8 cellular contexts compared by ENCODE assay signal in genomic region chr10:61752111-61753011, GRCh38.
A peak's percentile ranks its signal among the peaks of the same experiment; 100 is the strongest.
DNase-seq lines count a peak whose midpoint lies in the region; ATAC-seq and TF ChIP-seq lines count a peak whose summit lies in the region.

No MANE protein-coding gene starts in this region.

- no peaks in the 10 kb centered on the region for H3K27me3 Mint-ChIP-seq in activated CD4-positive, alpha-beta T cell treated with anti-CD3 and anti-CD28 coated beads, Interleukin-2, amount 10 ng/mL, durations not matched to agents 7 days and 5 days
- H3K27me3 Mint-ChIP-seq in activated CD8-positive, alpha-beta T cell treated with anti-CD3 and anti-CD28 coated beads for 36 hours: no peaks in the 10 kb centered on the region

- intact Hi-C loops in activated CD8-positive, alpha-beta T cell treated with anti-CD3 and anti-CD28 coated beads for 36 hours (cut with micrococcal nuclease): loop anchor here (5.0 kb wide), 1 partner anchor 60 kb away; no protein-coding TSS in a partner anchor

- ATAC-seq in HG03175 (IDR thresholded peaks at IDR 0.05; ENCODE audit: unreplicated experiment) (peak; percentile 63), left lobe of liver (peak; percentile 14)
- peak; percentile 41 for ATAC-seq in activated CD8-positive, alpha-beta T cell treated with anti-CD3 and anti-CD28 coated beads for 36 hours

- H3K4me3 Mint-ChIP-seq in activated CD4-positive, alpha-beta T cell treated with anti-CD3 and anti-CD28 coated beads, Interleukin-2, amount 10 ng/mL, durations not matched to agents 7 days and 5 days: peak overlapping the region; percentile 32
- no peak overlapping the region for H3K4me3 Mint-ChIP-seq in activated CD8-positive, alpha-beta T cell treated with anti-CD3 and anti-CD28 coated beads for 36 hours

- peaks cover 28% of the 10 kb centered on the region for H3K4me1 Mint-ChIP-seq in activated CD4-positive, alpha-beta T cell treated with anti-CD3 and anti-CD28 coated beads, Interleukin-2, amount 10 ng/mL, durations not matched to agents 7 days and 5 days
- peaks cover 28% of the 10 kb centered on the region for H3K4me1 Mint-ChIP-seq in activated CD8-positive, alpha-beta T cell treated with anti-CD3 and anti-CD28 coated beads for 36 hours (ENCODE audit: low read depth)

- peaks cover 5% of the 10 kb centered on the region for H3K36me3 Mint-ChIP-seq in activated CD4-positive, alpha-beta T cell treated with anti-CD3 and anti-CD28 coated beads, Interleukin-2, amount 10 ng/mL, durations not matched to agents 7 days and 5 days (ENCODE audit: low read depth)
- H3K36me3 Mint-ChIP-seq in activated CD8-positive, alpha-beta T cell treated with anti-CD3 and anti-CD28 coated beads for 36 hours (ENCODE audit: low read depth): no peaks in the 10 kb centered on the region

- H3K9me3 Mint-ChIP-seq in activated CD4-positive, alpha-beta T cell treated with anti-CD3 and anti-CD28 coated beads, Interleukin-2, amount 10 ng/mL, durations not matched to agents 7 days and 5 days: no peaks in the 10 kb centered on the region
- no peaks in the 10 kb centered on the region for H3K9me3 Mint-ChIP-seq in activated CD8-positive, alpha-beta T cell treated with anti-CD3 and anti-CD28 coated beads for 36 hours

- in situ Hi-C loops in G401 (cut with HindIII; ENCODE audit: low sequenced_read_pairs): no loop called here

- no peak for TF ChIP-seq CTCF in activated CD8-positive, alpha-beta T cell treated with anti-CD3 and anti-CD28 coated beads for 36 hours (IDR thresholded peaks at IDR 0.05)
- TF ChIP-seq CTCF in GM10248 (IDR thresholded peaks at IDR 0.05; ENCODE audit: control extremely low read depth, extremely low read depth, low read depth, missing control alignments): no peak

- H3K27ac Mint-ChIP-seq in activated CD4-positive, alpha-beta T cell treated with anti-CD3 and anti-CD28 coated beads, Interleukin-2, amount 10 ng/mL, durations not matched to agents 7 days and 5 days: peak overlapping the region; percentile 91
- peak overlapping the region; percentile 71 for H3K27ac Mint-ChIP-seq in activated CD8-positive, alpha-beta T cell treated with anti-CD3 and anti-CD28 coated beads for 36 hours

- CTCF ChIA-PET in activated CD4-positive, alpha-beta T cell treated with anti-CD3 and anti-CD28 coated beads, Interleukin-2, amount 10 ng/mL, durations not matched to agents 7 days and 5 days (lab: Charles Lee): interaction anchor here (0.7 to 3.6 kb wide), 7 partner anchors 9 to 116 kb away, joined by 3 to 19 read pairs (median 7); no protein-coding TSS in a partner anchor
- CTCF ChIA-PET in activated CD8-positive, alpha-beta T cell treated with anti-CD3 and anti-CD28 coated beads for 36 hours (lab: Charles Lee): interaction anchor here (0.8 to 4.6 kb wide), 16 partner anchors 11 to 685 kb away, joined by 3 to 46 read pairs (median 8); no protein-coding TSS in a partner anchor
- CTCF ChIA-PET in GM10248 (lab: Yijun Ruan, JAX): interaction anchor here (0.9 to 4.7 kb wide), 9 partner anchors 9 to 513 kb away, joined by 3 to 33 read pairs (median 12); no protein-coding TSS in a partner anchor

- POLR2A ChIA-PET in activated CD4-positive, alpha-beta T cell treated with anti-CD3 and anti-CD28 coated beads, Interleukin-2, amount 10 ng/mL, durations not matched to agents 7 days and 5 days (lab: Charles Lee): interaction anchor here (0.7 kb wide), 1 partner anchor 235 kb away, joined by 3 read pairs; no protein-coding TSS in a partner anchor
- POLR2A ChIA-PET in activated CD8-positive, alpha-beta T cell treated with anti-CD3 and anti-CD28 coated beads for 36 hours (lab: Charles Lee): interaction anchor here (0.8 kb wide), 1 partner anchor 45 kb away, joined by 3 read pairs; no protein-coding TSS in a partner anchor
- POLR2A ChIA-PET in GM10248 (lab: Yijun Ruan, JAX): interaction anchor here (0.6 kb wide), 1 partner anchor 79 kb away, joined by 3 read pairs; no protein-coding TSS in a partner anchor

- no peak for DNase-seq in activated CD4-positive, alpha-beta T cell treated with anti-CD3 and anti-CD28 coated beads, Interleukin-2, amount 10 ng/mL, durations not matched to agents 7 days and 5 days
- no peak for DNase-seq in activated CD4-positive, alpha-beta T cell treated with anti-CD3 and anti-CD28 coated beads for 48 hours
- no peak for DNase-seq in activated CD8-positive, alpha-beta T cell treated with anti-CD3 and anti-CD28 coated beads for 36 hours
- DNase-seq in left lobe of liver (ENCODE audit: low spot score) (no peak), NCI-H2171 (lab: John Stamatoyannopoulos, UW) (no peak), G401 (ENCODE audit: low spot score) (no peak), GM10248 (ENCODE audit: extremely low spot score) (no peak)
